Comparison of ENCODE assay signal across 8 cellular contexts in genomic region chr9:96217756-96218693, GRCh38.
DNase-seq lines count a peak whose midpoint lies in the region; ATAC-seq and TF ChIP-seq lines count a peak whose summit lies in the region.

No MANE protein-coding gene starts in this region.

- DNase-seq in NCI-H524 (lab: John Stamatoyannopoulos, UW) (peak; percentile 54 to 79), NCI-H524 treated with DMSO at 0.1 percent for 48 hours (lab: John Stamatoyannopoulos, UW) (no peak), NCI-H774 (lab: John Stamatoyannopoulos, UW) (peak; percentile 38), lung (ENCODE audit: low spot score) (peak; percentile 73)
- peak; percentile 78 for DNase-seq in activated CD8-positive, alpha-beta T cell treated with anti-CD3 and anti-CD28 coated beads for 36 hours
- DNase-seq in stimulated activated CD4-positive, alpha-beta T cell treated with anti-CD3 and anti-CD28 coated beads, TNF-alpha, amount 100 ng/mL, for 1 hour (ENCODE audit: low read depth in 3 of 3, low spot score in 1 of 3) = peak; percentile 6 to 80 (median 47)

- no peaks in the 10 kb centered on the region for H3K9me3 Mint-ChIP-seq in activated CD8-positive, alpha-beta T cell treated with anti-CD3 and anti-CD28 coated beads for 36 hours

- H3K9me3 ChIP-seq in ectodermal cell (ENCODE audit: control insufficient read depth, low read length) (no peaks in the 10 kb centered on the region), lung (ENCODE audit: control insufficient read depth in 2 of 2, insufficient read depth in 1 of 2, low read length in 1 of 2) (peaks cover 0 to 4% of the 10 kb centered on the region in 2 donors)

- peaks cover 8% of the 10 kb centered on the region for H3K4me1 Mint-ChIP-seq in activated CD8-positive, alpha-beta T cell treated with anti-CD3 and anti-CD28 coated beads for 36 hours (ENCODE audit: low read depth)

- H3K4me3 ChIP-seq in ectodermal cell (ENCODE audit: insufficient read depth, low read depth, low read length) (peak overlapping the region; percentile 24), lung (no peak overlapping the region)

- CTCF ChIA-PET in activated CD8-positive, alpha-beta T cell treated with anti-CD3 and anti-CD28 coated beads for 36 hours (lab: Charles Lee) = interaction anchor here (0.7 to 2.6 kb wide), 31 partner anchors 8 to 1086 kb away, joined by 3 to 10 read pairs (median 3); no protein-coding TSS in a partner anchor

- peak overlapping the region; percentile 3 for H3K27ac ChIP-seq in ectodermal cell (ENCODE audit: insufficient read depth, low read depth, low read length, poor library complexity, severe bottlenecking)
- H3K27ac ChIP-seq in lung (ENCODE audit: low read depth in 1 of 2, low read length in 1 of 2) = peak overlapping the region in 1 of 2 donors; percentile 43

- 12% methylated on average over 43 of the region's 43 CpGs for WGBS in ectodermal cell, 2 experiments
- WGBS in lung, 2 donors = 3% methylated on average over 36 to 43 of the region's 43 CpGs

- H3K27me3 Mint-ChIP-seq in activated CD8-positive, alpha-beta T cell treated with anti-CD3 and anti-CD28 coated beads for 36 hours = peaks cover 56% of the 10 kb centered on the region

- POLR2A ChIA-PET in activated CD8-positive, alpha-beta T cell treated with anti-CD3 and anti-CD28 coated beads for 36 hours (lab: Charles Lee) = no interaction called here

- no peaks in the 10 kb centered on the region for H3K36me3 ChIP-seq in ectodermal cell (ENCODE audit: control insufficient read depth, insufficient read depth, low read length)
- no peaks in the 10 kb centered on the region for H3K36me3 ChIP-seq in lung (ENCODE audit: control insufficient read depth in 2 of 2, insufficient read depth in 2 of 2, low read length in 2 of 2)

- peak; percentile 99 for TF ChIP-seq CTCF in activated CD8-positive, alpha-beta T cell treated with anti-CD3 and anti-CD28 coated beads for 36 hours (IDR thresholded peaks at IDR 0.05)
- TF ChIP-seq CTCF in lung (IDR thresholded peaks at IDR 0.05; ENCODE audit: control extremely low read depth, extremely low read depth) = peak; percentile 95

- H3K27me3 ChIP-seq in ectodermal cell (ENCODE audit: control insufficient read depth, insufficient read depth, low read length, poor library complexity, severe bottlenecking) = no peaks in the 10 kb centered on the region
- peaks cover 4% of the 10 kb centered on the region for H3K27me3 ChIP-seq in lung (ENCODE audit: control insufficient read depth, insufficient read depth)

- ATAC-seq in HG03159 (IDR thresholded peaks at IDR 0.05; ENCODE audit: unreplicated experiment) (peak; percentile 79), lung (ENCODE audit: insufficient read depth, low FRiP score) (peak; percentile 95)
- ATAC-seq in activated CD8-positive, alpha-beta T cell treated with anti-CD3 and anti-CD28 coated beads for 36 hours = peak; percentile 90

- H3K4me3 Mint-ChIP-seq in activated CD8-positive, alpha-beta T cell treated with anti-CD3 and anti-CD28 coated beads for 36 hours = peak overlapping the region; percentile 40

- H3K4me1 ChIP-seq in ectodermal cell (ENCODE audit: control insufficient read depth, insufficient read depth, low read length) = peaks cover 17% of the 10 kb centered on the region
- peaks cover 0 to 12% of the 10 kb centered on the region in 2 donors for H3K4me1 ChIP-seq in lung (ENCODE audit: control insufficient read depth in 2 of 2, insufficient read depth in 2 of 2, low read length in 2 of 2)

- no peaks in the 10 kb centered on the region for H3K36me3 Mint-ChIP-seq in activated CD8-positive, alpha-beta T cell treated with anti-CD3 and anti-CD28 coated beads for 36 hours (ENCODE audit: low read depth)

- peak overlapping the region; percentile 61 for H3K27ac Mint-ChIP-seq in activated CD8-positive, alpha-beta T cell treated with anti-CD3 and anti-CD28 coated beads for 36 hours

- intact Hi-C loops in activated CD8-positive, alpha-beta T cell treated with anti-CD3 and anti-CD28 coated beads for 36 hours (cut with micrococcal nuclease) = no loop called here
